20 cellular contexts compared by ENCODE assay signal in genomic region chr14:49957089-49957852, GRCh38.
"Had no signal": no experiment of that assay in that cellular context is flagged by ENCODE, and none has a peak within 500 bp of the region (broad histone marks: within the 10 kb centered on the region; RNA-seq: fewer than 3 reads in every experiment).

No MANE protein-coding gene starts in this region.

- H3K9me3 Mint-ChIP-seq: activated CD4-positive, alpha-beta memory T cell treated with anti-CD3 and anti-CD28 coated beads, Interleukin-2, amount 10 ng/mL, durations not matched to agents 7 days and 5 days; activated T-helper 1 cell treated with anti-CD3 and anti-CD28 coated beads, Interleukin-12 subunit alpha, Interleukin-12 subunit beta, Interleukin-2, Interleukin-4 antibody, amounts not matched to agents 30 ng/mL and 10 ng/mL and 1 ng/mL, durations not matched to agents 14 hours and 24 hours and 36 hours; immature natural killer cell; neural crest cell; T-cell had no signal

- H3K9ac ChIP-seq: parathyroid adenoma had no signal

- H3K36me3 Mint-ChIP-seq: immature natural killer cell, T-cell had no signal

- H3K79me2 ChIP-seq: parathyroid adenoma had no signal

- H3K27ac ChIP-seq: dorsolateral prefrontal cortex, esophagus muscularis mucosa, foreskin keratinocyte, parathyroid adenoma, thyroid gland had no signal

- ATAC-seq: activated CD4-positive, alpha-beta T cell treated with anti-CD3 and anti-CD28 coated beads for 36 hours; foreskin keratinocyte; left cardiac atrium; T-cell had no signal

- H2AFZ ChIP-seq: parathyroid adenoma had no signal

- FAIRE-seq: astrocyte, endometrium had no signal

- H3K36me3 ChIP-seq: esophagus muscularis mucosa, thyroid gland had no signal

- DNase-seq: activated CD4-positive, alpha-beta memory T cell treated with anti-CD3 and anti-CD28 coated beads, Interleukin-2, amount 10 ng/mL, durations not matched to agents 7 days and 5 days; activated CD4-positive, alpha-beta T cell treated with anti-CD3 and anti-CD28 coated beads for 36 hours; activated CD8-positive, alpha-beta memory T cell treated with anti-CD3 and anti-CD28 coated beads, Interleukin-2, amount 50 U/mL, for 48 hours; activated naive CD4-positive, alpha-beta T cell treated with Interleukin-2 at 50 U/mL for 16 hours; dorsolateral prefrontal cortex; foreskin keratinocyte; immature natural killer cell; left cardiac atrium; mammary epithelial cell; stimulated activated CD4-positive, alpha-beta T cell treated with anti-CD3 and anti-CD28 coated beads, Interleukin-15, amount 100 ng/mL, for 24 hours; stimulated activated CD4-positive, alpha-beta T cell treated with anti-CD3 and anti-CD28 coated beads, Interleukin-4, amount 100 ng/mL, for 24 hours; T-cell; T1000; thyroid gland had no signal

- H3K27ac Mint-ChIP-seq: activated CD4-positive, alpha-beta memory T cell treated with anti-CD3 and anti-CD28 coated beads, Interleukin-2, amount 10 ng/mL, durations not matched to agents 7 days and 5 days; activated CD4-positive, alpha-beta T cell treated with anti-CD3 and anti-CD28 coated beads for 36 hours; activated T-helper 1 cell treated with anti-CD3 and anti-CD28 coated beads, Interleukin-12 subunit alpha, Interleukin-12 subunit beta, Interleukin-2, Interleukin-4 antibody, amounts not matched to agents 30 ng/mL and 10 ng/mL and 1 ng/mL, durations not matched to agents 14 hours and 24 hours and 36 hours; immature natural killer cell; T-cell had no signal

- H3K9me3 ChIP-seq: esophagus muscularis mucosa, thyroid gland had no signal

- H3K4me3 ChIP-seq: dorsolateral prefrontal cortex, esophagus muscularis mucosa, thyroid gland had no signal

- H3K27me3 ChIP-seq: dorsolateral prefrontal cortex, esophagus muscularis mucosa, foreskin keratinocyte, thyroid gland had no signal

- H3K4me1 ChIP-seq: esophagus muscularis mucosa, parathyroid adenoma had no signal
